19 cellular contexts compared by ENCODE assay signal in the genomic region with DNA sequence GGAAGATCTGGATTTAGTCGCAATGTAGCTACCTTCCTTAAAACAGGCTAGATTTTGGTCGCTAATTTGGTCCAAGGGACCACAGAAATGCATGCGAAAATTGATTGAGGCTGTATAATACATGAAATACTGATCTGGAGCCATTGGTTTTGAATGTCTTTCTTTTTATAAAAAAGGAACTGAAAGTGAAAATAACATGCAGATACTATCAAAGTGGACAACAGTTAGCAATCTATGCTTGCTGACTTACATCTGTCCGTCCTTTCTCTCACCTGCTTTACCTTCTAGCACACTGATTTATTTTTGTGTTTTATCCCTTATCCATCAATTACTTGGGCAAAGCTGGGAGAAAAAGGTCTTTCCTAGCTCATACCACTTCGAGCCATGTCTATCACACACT.
DNase-seq lines count a peak whose midpoint lies in the region; ATAC-seq and TF ChIP-seq lines count a peak whose summit lies in the region.
"Had no signal": no experiment of that assay in that cellular context is flagged by ENCODE, and none has a peak within 500 bp of the region (broad histone marks: within the 10 kb centered on the region; RNA-seq: fewer than 3 reads in every experiment).

No MANE protein-coding gene starts in this region.

- DNase-seq in NAMALWA (ENCODE audit: low spot score): peak; percentile 29
- no peak for DNase-seq in DMS 273 treated with DMSO at 0.1 percent for 48 hours (lab: John Stamatoyannopoulos, UW)
- no peak for DNase-seq in right cardiac atrium
- no peak for DNase-seq in DMS53 (lab: John Stamatoyannopoulos, UW)
- no peak for DNase-seq in testis
- DNase-seq: activated CD4-positive, alpha-beta T cell treated with anti-CD3 and anti-CD28 coated beads for 36 hours; activated CD8-positive, alpha-beta memory T cell treated with anti-CD3 and anti-CD28 coated beads, Interleukin-2, amount 50 U/mL, for 4 hours; activated gamma-delta T cell treated with Interleukin-2 at 50 U/mL for 16 hours; foreskin melanocyte; H9; NCI-H1694 treated with DMSO at 0.1 percent for 48 hours; T-helper 9 cell; uterus had no signal

- ATAC-seq in GM18907 (IDR thresholded peaks at IDR 0.05; ENCODE audit: unreplicated experiment) (peak; percentile 67), HG02981 (IDR thresholded peaks at IDR 0.05; ENCODE audit: unreplicated experiment) (peak; percentile 50), right cardiac atrium (no peak)
- ATAC-seq: activated CD4-positive, alpha-beta T cell treated with anti-CD3 and anti-CD28 coated beads for 36 hours had no signal

- no peak overlapping the region for H3K4me3 ChIP-seq in BLaER1
- H3K4me3 ChIP-seq in right cardiac atrium (ENCODE audit: low read length): no peak overlapping the region
- H3K4me3 ChIP-seq in testis: no peak overlapping the region
- H3K4me3 ChIP-seq: right atrium auricular region, SJSA1, uterus had no signal

- H3K36me3 ChIP-seq in BLaER1 (no peaks in the 10 kb centered on the region), testis (ENCODE audit: low read depth, missing control alignments) (no peaks in the 10 kb centered on the region)
- H3K36me3 ChIP-seq: neutrophil, right atrium auricular region, SJSA1, uterus had no signal

- no peaks in the 10 kb centered on the region for H3K9me3 ChIP-seq in BLaER1
- H3K9me3 ChIP-seq in right cardiac atrium (ENCODE audit: control insufficient read depth, low read length): no peaks in the 10 kb centered on the region
- H3K9me3 ChIP-seq in testis: no peaks in the 10 kb centered on the region
- H3K9me3 ChIP-seq: neutrophil, right atrium auricular region, SJSA1, uterus had no signal

- no peaks in the 10 kb centered on the region for H4K20me1 ChIP-seq in BLaER1

- TF ChIP-seq CTCF in testis (IDR thresholded peaks at IDR 0.05): no peak

- no peaks in the 10 kb centered on the region for H3K27me3 ChIP-seq in BLaER1
- H3K27me3 ChIP-seq in right cardiac atrium (ENCODE audit: control insufficient read depth, insufficient read depth): no peaks in the 10 kb centered on the region
- no peaks in the 10 kb centered on the region for H3K27me3 ChIP-seq in testis
- H3K27me3 ChIP-seq: neutrophil, right atrium auricular region, SJSA1, uterus had no signal

- H3K27ac ChIP-seq in BLaER1: no peak overlapping the region
- no peak overlapping the region for H3K27ac ChIP-seq in right cardiac atrium (ENCODE audit: low read length)
- H3K27ac ChIP-seq in testis: no peak overlapping the region
- H3K27ac ChIP-seq: neutrophil, right atrium auricular region, SJSA1, uterus had no signal

- TF ChIP-seq POLR2A in testis (IDR thresholded peaks at IDR 0.05): no peak

- intact Hi-C loops in right cardiac atrium (cut with DNase I): no loop called here
- intact Hi-C loops in testis (cut with DNase I; ENCODE audit: low total_unique reads): no loop called here

- peak overlapping the region; percentile 31 for H3K4me2 ChIP-seq in BLaER1

- no peak overlapping the region for H3K9ac ChIP-seq in BLaER1

- WGBS in right cardiac atrium: 87% methylated on average over 5 of the region's 5 CpGs
- 83 to 90% methylated on average over 5 of the region's 5 CpGs for WGBS in testis, 2 donors

- 0 out of 2 replicates have a peak, but pooled peaks cover 3% of the 10 kb centered on the region for H3K4me1 ChIP-seq in BLaER1
- no peaks in the 10 kb centered on the region for H3K4me1 ChIP-seq in right cardiac atrium (ENCODE audit: control insufficient read depth, insufficient read depth, low read length)
- H3K4me1 ChIP-seq in testis: no peaks in the 10 kb centered on the region
- H3K4me1 ChIP-seq: right atrium auricular region, SJSA1, uterus had no signal

Comparison
In these comparisons a context has a peak if more than half of its experiments do, and no peak if none do; other contexts are left out.
1. ATAC-seq: peak in GM18907 (single experiment) and HG02981 (single experiment); none in right cardiac atrium (0 of 2).